19 cellular contexts compared by ENCODE assay signal in the genomic region with DNA sequence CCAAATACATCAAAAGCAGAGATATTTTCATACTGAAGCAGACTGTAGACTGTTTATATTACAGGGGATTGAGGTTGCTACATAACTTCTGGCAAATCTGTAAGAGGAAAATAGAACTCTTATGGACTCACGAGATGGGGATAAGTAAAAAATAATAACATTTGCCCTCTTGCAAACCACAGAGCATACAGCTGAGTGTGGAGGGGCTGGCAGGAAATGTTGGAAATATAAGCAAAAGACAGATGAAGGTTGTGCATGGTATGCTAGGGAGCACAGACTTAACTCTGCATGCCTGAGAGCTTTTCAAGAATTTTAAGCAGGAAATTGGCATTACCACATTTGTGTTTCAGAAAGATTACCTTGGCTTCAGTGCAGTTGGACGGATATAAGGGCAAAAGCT.
DNase-seq lines count a peak whose midpoint lies in the region; ATAC-seq and TF ChIP-seq lines count a peak whose summit lies in the region.
"Had no signal": no experiment of that assay in that cellular context is flagged by ENCODE, and none has a peak within 500 bp of the region (broad histone marks: within the 10 kb centered on the region; RNA-seq: fewer than 3 reads in every experiment).

No MANE protein-coding gene starts in this region.

- H3K4me3 ChIP-seq in AG04450 (ENCODE audit: low read depth, low read length), result no peak overlapping the region
- no peak overlapping the region for H3K4me3 ChIP-seq in MG63
- no peak overlapping the region for H3K4me3 ChIP-seq in OCI-LY7 (ENCODE audit: low read depth, low read length, poor library complexity, severe bottlenecking)
- H3K4me3 ChIP-seq: GM23338 had no signal

- TF ChIP-seq CTCF in AG04450 (IDR thresholded peaks at IDR 0.05; ENCODE audit: low read depth, low read length), result no peak
- TF ChIP-seq CTCF in OCI-LY7 (conservative IDR thresholded peaks at IDR 0.05; ENCODE audit: low read length), result no peak

- H3K27ac ChIP-seq in AG04450 (ENCODE audit: low read depth, low read length), result peak overlapping the region; percentile 31
- H3K27ac ChIP-seq in OCI-LY7 (ENCODE audit: low read depth, low read length, poor library complexity, severe bottlenecking), result no peak overlapping the region
- H3K27ac ChIP-seq: HL-60 had no signal

- no peaks in the 10 kb centered on the region; the same call in 1 of the 2 replicates for H4K20me1 ChIP-seq in OCI-LY7 (ENCODE audit: insufficient read depth, low read length)

- POLR2A ChIA-PET in AG04450 (lab: Yijun Ruan, JAX) (no interaction called here), OCI-LY7 (lab: Charles Lee) (interaction anchor here (0.8 kb wide), 1 partner anchor 25 kb away, joined by 3 read pairs; no protein-coding TSS in a partner anchor)

- H3K4me2 ChIP-seq in OCI-LY7 (ENCODE audit: low read length), result no peak overlapping the region
- H3K4me2 ChIP-seq: GM23338 had no signal

- DNase-seq in AG04450 (ENCODE audit: low read depth, low spot score) (peak; percentile 63), MG63 (peak; percentile 60), astrocyte of the hippocampus (ENCODE audit: low read depth, low spot score) (peak; percentile 60), glomerular visceral epithelial cell (ENCODE audit: extremely low spot score) (peak; percentile 69), hepatic stellate cell (ENCODE audit: low spot score) (no peak), left cardiac atrium (no peak), DMS53 (lab: John Stamatoyannopoulos, UW) (no peak), OCI-LY7 (ENCODE audit: low spot score) (no peak)
- DNase-seq: AML-193, Caco-2, HFFc6, KG1, MM.1S, NCI-H1417, NCI-H2029, NCI-H524, SIG-M5 had no signal

- no peaks in the 10 kb centered on the region for H3K9me3 ChIP-seq in AG04450 (ENCODE audit: control insufficient read depth, insufficient read depth, low read length)
- H3K9me3 ChIP-seq in MG63, result no peaks in the 10 kb centered on the region
- no peaks in the 10 kb centered on the region for H3K9me3 ChIP-seq in OCI-LY7 (ENCODE audit: low read length)
- H3K9me3 ChIP-seq: Caco-2 had no signal

- H3K36me3 ChIP-seq in MG63 (no peaks in the 10 kb centered on the region), OCI-LY7 (ENCODE audit: insufficient read depth, low read length) (no peaks in the 10 kb centered on the region)

- no peak overlapping the region for H2AFZ ChIP-seq in OCI-LY7 (ENCODE audit: low read length)
- H2AFZ ChIP-seq: GM23338 had no signal

- CTCF ChIA-PET in AG04450 (lab: Charles Lee), result no interaction called here
- CTCF ChIA-PET in OCI-LY7 (lab: Charles Lee; ENCODE audit: unreplicated experiment), result no interaction called here

- H3K9me2 ChIP-seq in OCI-LY7 (ENCODE audit: insufficient read depth, low read length), result no peaks in the 10 kb centered on the region

- no TSS peak for BruUV-seq in OCI-LY7 (replicated peaks; lab: Mats Ljungman, UMichigan)

- H3K79me2 ChIP-seq in OCI-LY7 (ENCODE audit: insufficient read depth, low read depth, low read length), result no peaks in the 10 kb centered on the region

- ATAC-seq in left cardiac atrium, result no peak
- ATAC-seq: GM23338 had no signal

- no peaks in the 10 kb centered on the region for H3K27me3 ChIP-seq in AG04450 (ENCODE audit: control insufficient read depth, insufficient read depth, low read length)
- H3K27me3 ChIP-seq in MG63, result no peaks in the 10 kb centered on the region

- intact Hi-C loops in left cardiac atrium (cut with DNase I), result no loop called here
- intact Hi-C loops in OCI-LY7 (cut with micrococcal nuclease; ENCODE audit: unreplicated experiment), result no loop called here

- peaks cover 4% of the 10 kb centered on the region for H3K4me1 ChIP-seq in OCI-LY7 (ENCODE audit: insufficient read depth, low read length, poor library complexity, severe bottlenecking)
- H3K4me1 ChIP-seq: Caco-2 had no signal

Comparison
In these comparisons a context has a peak if more than half of its experiments do, and no peak if none do; other contexts are left out.
1. DNase-seq: peak in AG04450 (single experiment), MG63 (single experiment), astrocyte of the hippocampus (single experiment) and glomerular visceral epithelial cell (single experiment); none in hepatic stellate cell (single experiment), left cardiac atrium (single experiment), DMS53 (single experiment) and OCI-LY7 (single experiment).